In the genomic region with DNA sequence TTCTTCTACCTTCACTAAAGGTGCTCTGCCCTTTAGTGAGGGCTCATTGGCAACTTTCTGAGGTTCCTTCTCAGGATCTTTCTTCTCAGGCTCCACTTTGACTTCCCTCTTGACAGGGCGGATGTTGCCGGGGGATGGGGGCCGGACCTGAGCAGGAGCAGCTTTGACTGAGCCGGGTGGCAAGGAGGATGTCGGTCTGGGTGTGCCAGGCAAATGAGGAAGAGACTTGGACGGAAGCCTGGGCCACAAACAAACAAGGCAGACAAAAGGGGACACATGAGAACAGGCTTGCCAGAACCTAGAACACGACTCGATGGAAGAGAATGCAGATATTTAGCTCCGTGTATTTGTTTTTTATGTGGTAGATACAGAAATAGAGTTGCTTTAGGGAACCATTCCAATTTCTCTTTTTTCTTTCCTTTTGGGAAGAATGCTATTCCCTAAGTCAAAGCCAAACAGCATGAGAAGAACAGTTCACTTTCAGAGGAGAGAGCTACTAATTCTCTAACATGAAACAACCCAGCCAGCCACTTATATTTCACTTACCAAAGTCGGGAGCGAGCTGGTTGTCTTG, we compare ENCODE assay signal across 9 cellular contexts.
DNase-seq lines count a peak whose midpoint lies in the region; ATAC-seq and TF ChIP-seq lines count a peak whose summit lies in the region.
"Had no signal": no experiment of that assay in that cellular context is flagged by ENCODE, and none has a peak within 500 bp of the region (broad histone marks: within the 10 kb centered on the region; RNA-seq: fewer than 3 reads in every experiment).

No MANE protein-coding gene starts in this region.

- no peak overlapping the region for H3K4me3 ChIP-seq in HAP-1
- no peak overlapping the region for H3K4me3 ChIP-seq in MG63

- CTCF ChIA-PET in CD4-positive, alpha-beta T cell (lab: Charles Lee): no interaction called here

- POLR2A ChIA-PET in CD4-positive, alpha-beta T cell (lab: Charles Lee): interaction anchor here (1.8 kb wide), 1 partner anchor 76 kb away, joined by 9 read pairs; a partner anchor contains a TSS
- POLR2A ChIA-PET in naive thymus-derived CD8-positive, alpha-beta T cell (lab: Charles Lee): interaction anchor here (1.2 kb wide), 1 partner anchor 76 kb away, joined by 4 read pairs; no protein-coding TSS in a partner anchor

- TF ChIP-seq CTCF in CD4-positive, alpha-beta T cell (IDR thresholded peaks at IDR 0.05): no peak

- no peaks in the 10 kb centered on the region for H3K4me1 ChIP-seq in HAP-1

- intact Hi-C loops in CD4-positive, alpha-beta T cell (cut with DNase I, micrococcal nuclease): no loop called here

- ATAC-seq in CD4-positive, alpha-beta T cell (ENCODE audit: poor library complexity): peak; percentile 67
- peak; percentile 35 to 63 for ATAC-seq in naive thymus-derived CD8-positive, alpha-beta T cell
- ATAC-seq in activated CD4-positive, CD25-positive, alpha-beta regulatory T cell treated with anti-CD3 and anti-CD28 coated beads, Interleukin-2, amount 50 U/mL, for 24 hours: no peak

- H3K9me3 Mint-ChIP-seq in CD4-positive, alpha-beta T cell: no peaks in the 10 kb centered on the region
- no peaks in the 10 kb centered on the region for H3K9me3 Mint-ChIP-seq in naive thymus-derived CD8-positive, alpha-beta T cell

- H3K27ac ChIP-seq in CD4-positive, alpha-beta T cell (ENCODE audit: low read depth, low read length): no peak overlapping the region
- H3K27ac ChIP-seq in angular gyrus (ENCODE audit: low read depth, low read length): peak overlapping the region; percentile 77

- peak in 4 of 10 experiments; percentile 3 to 33 (median 14) for DNase-seq in CD4-positive, alpha-beta T cell
- DNase-seq in NAMALWA (ENCODE audit: low spot score) (peak; percentile 3), hepatic stellate cell (ENCODE audit: low spot score) (no peak), HAP-1 (ENCODE audit: low spot score in 2 of 2) (no peak), MG63 (no peak)
- DNase-seq in naive thymus-derived CD8-positive, alpha-beta T cell: peak in 5 of 10 donors; percentile 3 to 23 (median 11)
- DNase-seq: erythroblast had no signal

- no peaks in the 10 kb centered on the region for H3K9me3 ChIP-seq in CD4-positive, alpha-beta T cell (ENCODE audit: control insufficient read depth, low read length)
- H3K9me3 ChIP-seq in HAP-1 (no peaks in the 10 kb centered on the region; the same call in 1 of the 2 replicates), MG63 (no peaks in the 10 kb centered on the region)

- H3K27ac Mint-ChIP-seq in CD4-positive, alpha-beta T cell: peak overlapping the region; percentile 14
- peak overlapping the region in 5 of 10 donors; percentile 7 to 81 (median 22) for H3K27ac Mint-ChIP-seq in naive thymus-derived CD8-positive, alpha-beta T cell

- H3K27me3 ChIP-seq in CD4-positive, alpha-beta T cell (ENCODE audit: control insufficient read depth, insufficient read depth, low read length): no peaks in the 10 kb centered on the region
- H3K27me3 ChIP-seq in HAP-1 (ENCODE audit: low read depth): no peaks in the 10 kb centered on the region
- H3K27me3 ChIP-seq in MG63: no peaks in the 10 kb centered on the region; the same call in 1 of the 2 replicates

- H3K4me1 Mint-ChIP-seq in CD4-positive, alpha-beta T cell (ENCODE audit: low read depth): peaks cover 11% of the 10 kb centered on the region
- peaks cover 4 to 11% (median 9%) of the 10 kb centered on the region in 4 donors for H3K4me1 Mint-ChIP-seq in naive thymus-derived CD8-positive, alpha-beta T cell

- H3K36me3 Mint-ChIP-seq in CD4-positive, alpha-beta T cell (ENCODE audit: low read depth): no peaks in the 10 kb centered on the region
- no peaks in the 10 kb centered on the region for H3K36me3 Mint-ChIP-seq in naive thymus-derived CD8-positive, alpha-beta T cell

- in situ Hi-C loops in HAP-1 (cut with MboI; ENCODE audit: low sequenced_read_pairs): no loop called here

- H3K36me3 ChIP-seq in HAP-1 (replicated peaks) (peaks cover 9% of the 10 kb centered on the region; the same call in 1 of the 2 replicates), MG63 (no peaks in the 10 kb centered on the region)

- H3K27me3 Mint-ChIP-seq in CD4-positive, alpha-beta T cell: no peaks in the 10 kb centered on the region
- H3K27me3 Mint-ChIP-seq in naive thymus-derived CD8-positive, alpha-beta T cell: peaks cover 0 to 1% (median 0%) of the 10 kb centered on the region in 5 donors

- no peak overlapping the region for H3K4me3 Mint-ChIP-seq in CD4-positive, alpha-beta T cell
- H3K4me3 Mint-ChIP-seq in naive thymus-derived CD8-positive, alpha-beta T cell: peak overlapping the region in 7 of 10 donors; percentile 4 to 50 (median 17)

Comparison
In these comparisons a context has a peak if more than half of its experiments do, and no peak if none do; other contexts are left out.
1. ATAC-seq: peak in CD4-positive, alpha-beta T cell (single experiment) and naive thymus-derived CD8-positive, alpha-beta T cell (2 of 2); none in activated CD4-positive, CD25-positive, alpha-beta regulatory T cell treated with anti-CD3 and anti-CD28 coated beads, Interleukin-2, amount 50 U/mL, for 24 hours (0 of 2).